ENCODE assay signal across 8 cellular contexts in the genomic region with DNA sequence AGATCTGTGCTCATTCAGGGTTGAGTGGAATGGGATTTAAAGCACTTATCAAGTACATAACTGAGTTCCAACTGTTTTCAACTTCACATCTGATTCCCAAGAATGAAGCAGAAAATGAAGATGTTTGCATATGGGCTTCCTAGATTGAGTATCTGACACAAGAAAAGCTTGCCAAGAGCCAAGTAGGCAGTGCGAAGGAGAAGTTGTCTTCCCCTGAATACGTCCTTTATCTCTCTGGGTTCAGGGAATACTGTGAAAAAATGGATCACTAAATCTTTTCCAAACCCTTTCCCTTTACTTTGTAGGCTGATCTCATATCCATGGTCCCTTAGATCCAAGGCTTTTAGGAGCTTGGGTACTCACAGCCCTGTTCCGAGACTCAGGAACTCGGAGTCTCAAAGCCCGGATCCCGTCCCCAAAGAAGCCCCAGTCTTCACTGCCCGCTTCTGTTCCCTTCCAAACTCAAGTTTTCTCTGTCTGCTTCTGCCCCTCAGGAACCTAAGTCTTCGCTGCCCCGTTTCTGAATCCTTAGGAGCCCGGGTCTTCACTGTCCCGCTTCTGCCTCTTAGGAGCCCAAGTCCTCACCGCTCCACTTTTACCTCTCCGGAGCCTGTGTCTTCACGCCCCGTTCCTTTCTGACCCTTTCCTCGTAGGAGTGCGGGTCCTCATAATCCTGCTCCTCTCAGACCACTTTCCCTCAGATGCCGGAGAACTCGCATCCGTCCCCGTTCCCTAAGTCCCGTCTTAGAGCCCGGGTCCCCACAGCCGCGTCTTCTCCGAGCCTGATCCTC. TPM values are rescaled to one million over a fixed set of nuclear protein-coding genes. Genes with fewer than 3 reads are reported as not detected.
DNase-seq lines count a peak whose midpoint lies in the region; ATAC-seq and TF ChIP-seq lines count a peak whose summit lies in the region.

No MANE protein-coding gene starts in this region.

- CTCF ChIA-PET in RWPE1 (lab: Yijun Ruan, JAX) = interaction anchor here (0.6 to 2.0 kb wide), 3 partner anchors 24 to 235 kb away, joined by 3 to 11 read pairs (median 3); no protein-coding TSS in a partner anchor

- peaks cover 33 to 41% of the 10 kb centered on the region in 2 donors for H3K4me1 Mint-ChIP-seq in natural killer cell

- no peaks in the 10 kb centered on the region for H3K9me3 Mint-ChIP-seq in natural killer cell

- H3K36me3 Mint-ChIP-seq in natural killer cell = no peaks in the 10 kb centered on the region

- intact Hi-C loops in natural killer cell (cut with micrococcal nuclease) = loop anchor here (5.0 kb wide), 3 partner anchors 40 to 235 kb away; a partner anchor contains a TSS

- TF ChIP-seq CTCF in RWPE1 (conservative IDR thresholded peaks at IDR 0.05; ENCODE audit: low read depth) (no peak), natural killer cell (IDR thresholded peaks at IDR 0.05) (no peak)

- POLR2A ChIA-PET in RWPE1 (lab: Yijun Ruan, JAX; ENCODE audit: low non-redundant PET) = interaction anchor here (0.6 to 1.8 kb wide), 3 partner anchors 26 to 235 kb away, joined by 3 to 7 read pairs (median 3); a partner anchor contains a TSS

- ATAC-seq in GM18498 (IDR thresholded peaks at IDR 0.05; ENCODE audit: unreplicated experiment) (peak; percentile 29), HG02642 (IDR thresholded peaks at IDR 0.05; ENCODE audit: poor library complexity, unreplicated experiment) (peak; percentile 12), natural killer cell (peak; percentile 6 to 13 (median 11))

- H3K27ac Mint-ChIP-seq in natural killer cell = peak overlapping the region; percentile 98 to 99

- H3K27me3 Mint-ChIP-seq in natural killer cell (ENCODE audit: low read depth in 2 of 2) = no peaks in the 10 kb centered on the region

- DNase-seq in RWPE1 (ENCODE audit: low spot score) (peak; percentile 50), epidermal melanocyte (ENCODE audit: insufficient read length, low spot score) (peak; percentile 44), natural killer cell (no peak), NCI-H1436 treated with DMSO at 0.1 percent for 48 hours (lab: John Stamatoyannopoulos, UW) (no peak), SK-N-DZ (ENCODE audit: low spot score) (no peak), HuH-7 (ENCODE audit: low spot score) (no peak)

- peak overlapping the region; percentile 100 for H3K4me3 Mint-ChIP-seq in natural killer cell

- H3K27ac ChIP-seq in RWPE1 = peak overlapping the region; percentile 93

RNA-seq across cellular contexts. Expression of a gene that starts 0.6 kb away (rescaled TPM):
- 10 to 100 TPM; 17.9 to 23.8 (median 23.1) TPM for total RNA-seq in natural killer cell
- 34.1 and 34.9 TPM in 2 replicates for polyA plus RNA-seq in SK-N-DZ (2014; cell fraction: cytosol; rRNA removed)
- 24.1 and 27.3 TPM in 2 replicates for polyA plus RNA-seq in SK-N-DZ (2014; cell fraction: nucleus; rRNA removed)

RNA-seq across cellular contexts. Expression of a gene that starts 6.1 kb away (rescaled TPM):
- not detected for total RNA-seq in natural killer cell
- not detected in 2 replicates for polyA plus RNA-seq in SK-N-DZ (2014; cell fraction: cytosol; rRNA removed)
- polyA plus RNA-seq in SK-N-DZ (2014; cell fraction: nucleus; rRNA removed) = not detected in 2 replicates

RNA-seq across cellular contexts. Expression of a gene that starts 26.3 kb away (rescaled TPM):
- 10 to 100 TPM; 26.1 to 29.1 (median 28.3) TPM for total RNA-seq in natural killer cell
- polyA plus RNA-seq in SK-N-DZ (2014; cell fraction: cytosol; rRNA removed) = 4.0 and 6.4 TPM in 2 replicates
- 2.2 and 3.0 TPM in 2 replicates for polyA plus RNA-seq in SK-N-DZ (2014; cell fraction: nucleus; rRNA removed)

RNA-seq across cellular contexts. Expression of a gene that starts 50.2 kb away (rescaled TPM):
- total RNA-seq in natural killer cell = under 1 TPM in 1 of 3 donors, not detected in 2; 0.38 TPM
- polyA plus RNA-seq in SK-N-DZ (2014; cell fraction: cytosol; rRNA removed) = 5.1 and 5.3 TPM in 2 replicates
- polyA plus RNA-seq in SK-N-DZ (2014; cell fraction: nucleus; rRNA removed) = 0.23 and 0.59 TPM in 2 replicates

Comparison
In these comparisons a context has a peak if more than half of its experiments do, and no peak if none do; other contexts are left out.
1. DNase-seq: peak in RWPE1 (single experiment) and epidermal melanocyte (single experiment); none in natural killer cell (single experiment), NCI-H1436 treated with DMSO at 0.1 percent for 48 hours (single experiment), SK-N-DZ (single experiment) and HuH-7 (single experiment).
2. Peak in every context shown above with its lines, with median percentiles within 50 percentile points of each other: ATAC-seq.